In genomic region chr3:126591454-126591853, GRCh38 we compare ENCODE assay signal across 2 cellular contexts.
A peak's percentile ranks its signal among the peaks of the same experiment; 100 is the strongest.
TF ChIP-seq lines count a peak whose summit lies in the region.
"Not testable (repeated sequence)": the region's sequence is repeated elsewhere in the genome, so short reads cannot be mapped to it uniquely, and the experiment has no call there.

No MANE protein-coding gene starts in this region.

TF ChIP-seq in K562, 482 proteins besides CTCF, POLR2A, EP300 and RAD21:
- TF ChIP-seq FOXA3 (CRISPR knock-in tag; conservative IDR thresholded peaks at IDR 0.05 in 1 of 2, IDR thresholded peaks at IDR 0.05 in 1 of 2) (0 out of 4 replicates have a peak, but pooled peaks of 1 of the 2 experiments have one; percentile 30), FOXK2 (conservative IDR thresholded peaks at IDR 0.05 in 1 of 2, IDR thresholded peaks at IDR 0.05 in 1 of 2; ENCODE audit: low read depth in 2 of 2) (0 out of 4 replicates have a peak, but pooled peaks of 1 of the 2 experiments have one; percentile 29)
TF ChIP-seq in K562: peak in this region for 2; not testable (repeated sequence) for 480.

TF ChIP-seq in HepG2, 621 proteins besides CTCF, POLR2A, EP300 and RAD21:
- TF ChIP-seq CEBPG (CRISPR knock-in tag; IDR thresholded peaks at IDR 0.05) (0 out of 2 replicates have a peak, but pooled peaks have one; percentile 3), FOXA3 (CRISPR knock-in tag; IDR thresholded peaks at IDR 0.05) (peak; percentile 74), ARID5B (CRISPR knock-in tag; IDR thresholded peaks at IDR 0.05) (peak; percentile 42; the same call in 1 of the 2 replicates), KLF16 (CRISPR knock-in tag; IDR thresholded peaks at IDR 0.05) (peak in 1 of 2 experiments; percentile 37; a peak in 1 of 4 replicates), FOXA1 (CRISPR knock-in tag; IDR thresholded peaks at IDR 0.05) (peak; percentile 82), DRAP1 (CRISPR knock-in tag; IDR thresholded peaks at IDR 0.05) (0 out of 2 replicates have a peak, but pooled peaks have one; percentile 37), SIX4 (CRISPR knock-in tag; IDR thresholded peaks at IDR 0.05) (0 out of 2 replicates have a peak, but pooled peaks have one; percentile 12), CEBPB (IDR thresholded peaks at IDR 0.05; ENCODE audit: borderline replicate concordance, low read depth, low read length) (peak; percentile 37; the same call in 1 of the 2 replicates), ERF (CRISPR knock-in tag; IDR thresholded peaks at IDR 0.05) (peak; percentile 57; the same call in 1 of the 2 replicates), ZNF580 (CRISPR knock-in tag; IDR thresholded peaks at IDR 0.05; ENCODE audit: borderline replicate concordance, low read depth) (0 out of 2 replicates have a peak, but pooled peaks have one; percentile 33), SP5 (CRISPR knock-in tag; IDR thresholded peaks at IDR 0.05; ENCODE audit: borderline replicate concordance, low read depth) (peak; percentile 51; the same call in 1 of the 2 replicates), SOX13 (CRISPR knock-in tag; conservative IDR thresholded peaks at IDR 0.05 in 1 of 2, IDR thresholded peaks at IDR 0.05 in 1 of 2) (peak in 1 of 2 experiments; percentile 45; a peak in 2 of 4 replicates), FOXP4 (CRISPR knock-in tag; IDR thresholded peaks at IDR 0.05) (0 out of 2 replicates have a peak, but pooled peaks have one; percentile 26), ZSCAN25 (CRISPR knock-in tag; IDR thresholded peaks at IDR 0.05) (0 out of 2 replicates have a peak, but pooled peaks have one; percentile 45), SOX5 (CRISPR knock-in tag; IDR thresholded peaks at IDR 0.05; ENCODE audit: borderline replicate concordance) (peak; percentile 48; the same call in 1 of the 2 replicates), ZNF264 (CRISPR knock-in tag; IDR thresholded peaks at IDR 0.05) (0 out of 2 replicates have a peak, but pooled peaks have one; percentile 41), FOXK1 (CRISPR knock-in tag; IDR thresholded peaks at IDR 0.05; ENCODE audit: borderline replicate concordance, low read depth) (0 out of 2 replicates have a peak, but pooled peaks have one; percentile 38), DNMT3B (CRISPR knock-in tag; conservative IDR thresholded peaks at IDR 0.05) (0 out of 2 replicates have a peak, but pooled peaks have one; percentile 39), GATAD2A (CRISPR knock-in tag; IDR thresholded peaks at IDR 0.05) (0 out of 2 replicates have a peak, but pooled peaks have one; percentile 27), KAT8 (CRISPR knock-in tag; IDR thresholded peaks at IDR 0.05) (0 out of 2 replicates have a peak, but pooled peaks have one; percentile 38), ZNF644 (CRISPR knock-in tag; IDR thresholded peaks at IDR 0.05; ENCODE audit: low read depth) (0 out of 2 replicates have a peak, but pooled peaks have one; percentile 33), RXRB (CRISPR knock-in tag; IDR thresholded peaks at IDR 0.05; ENCODE audit: borderline replicate concordance) (0 out of 2 replicates have a peak, but pooled peaks have one; percentile 13), PAXIP1 (CRISPR knock-in tag; conservative IDR thresholded peaks at IDR 0.05) (0 out of 2 replicates have a peak, but pooled peaks have one; percentile 12), SALL1 (CRISPR knock-in tag; IDR thresholded peaks at IDR 0.05) (peak; percentile 10; the same call in 1 of the 2 replicates), RFXAP (CRISPR knock-in tag; IDR thresholded peaks at IDR 0.05; ENCODE audit: borderline replicate concordance) (0 out of 2 replicates have a peak, but pooled peaks have one; percentile 29), SOX6 (CRISPR knock-in tag; IDR thresholded peaks at IDR 0.05) (peak; percentile 34), KDM2A (CRISPR knock-in tag; IDR thresholded peaks at IDR 0.05; ENCODE audit: borderline replicate concordance, low read depth) (0 out of 2 replicates have a peak, but pooled peaks have one; percentile 28)
- not testable (repeated sequence) for TF ChIP-seq FOXA1, SOX13, SOX6 (IDR thresholded peaks at IDR 0.05)
- TF ChIP-seq, protein P1, sequence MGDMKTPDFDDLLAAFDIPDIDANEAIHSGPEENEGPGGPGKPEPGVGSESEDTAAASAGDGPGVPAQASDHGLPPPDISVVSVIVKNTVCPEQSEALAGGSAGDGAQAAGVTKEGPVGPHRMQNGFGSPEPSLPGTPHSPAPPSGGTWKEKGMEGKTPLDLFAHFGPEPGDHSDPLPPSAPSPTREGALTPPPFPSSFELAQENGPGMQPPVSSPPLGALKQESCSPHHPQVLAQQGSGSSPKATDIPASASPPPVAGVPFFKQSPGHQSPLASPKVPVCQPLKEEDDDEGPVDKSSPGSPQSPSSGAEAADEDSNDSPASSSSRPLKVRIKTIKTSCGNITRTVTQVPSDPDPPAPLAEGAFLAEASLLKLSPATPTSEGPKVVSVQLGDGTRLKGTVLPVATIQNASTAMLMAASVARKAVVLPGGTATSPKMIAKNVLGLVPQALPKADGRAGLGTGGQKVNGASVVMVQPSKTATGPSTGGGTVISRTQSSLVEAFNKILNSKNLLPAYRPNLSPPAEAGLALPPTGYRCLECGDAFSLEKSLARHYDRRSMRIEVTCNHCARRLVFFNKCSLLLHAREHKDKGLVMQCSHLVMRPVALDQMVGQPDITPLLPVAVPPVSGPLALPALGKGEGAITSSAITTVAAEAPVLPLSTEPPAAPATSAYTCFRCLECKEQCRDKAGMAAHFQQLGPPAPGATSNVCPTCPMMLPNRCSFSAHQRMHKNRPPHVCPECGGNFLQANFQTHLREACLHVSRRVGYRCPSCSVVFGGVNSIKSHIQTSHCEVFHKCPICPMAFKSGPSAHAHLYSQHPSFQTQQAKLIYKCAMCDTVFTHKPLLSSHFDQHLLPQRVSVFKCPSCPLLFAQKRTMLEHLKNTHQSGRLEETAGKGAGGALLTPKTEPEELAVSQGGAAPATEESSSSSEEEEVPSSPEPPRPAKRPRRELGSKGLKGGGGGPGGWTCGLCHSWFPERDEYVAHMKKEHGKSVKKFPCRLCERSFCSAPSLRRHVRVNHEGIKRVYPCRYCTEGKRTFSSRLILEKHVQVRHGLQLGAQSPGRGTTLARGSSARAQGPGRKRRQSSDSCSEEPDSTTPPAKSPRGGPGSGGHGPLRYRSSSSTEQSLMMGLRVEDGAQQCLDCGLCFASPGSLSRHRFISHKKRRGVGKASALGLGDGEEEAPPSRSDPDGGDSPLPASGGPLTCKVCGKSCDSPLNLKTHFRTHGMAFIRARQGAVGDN (CRISPR knock-in tag; IDR thresholded peaks at IDR 0.05), result 0 out of 2 replicates have a peak, but pooled peaks have one; percentile 21
